In the genomic region with DNA sequence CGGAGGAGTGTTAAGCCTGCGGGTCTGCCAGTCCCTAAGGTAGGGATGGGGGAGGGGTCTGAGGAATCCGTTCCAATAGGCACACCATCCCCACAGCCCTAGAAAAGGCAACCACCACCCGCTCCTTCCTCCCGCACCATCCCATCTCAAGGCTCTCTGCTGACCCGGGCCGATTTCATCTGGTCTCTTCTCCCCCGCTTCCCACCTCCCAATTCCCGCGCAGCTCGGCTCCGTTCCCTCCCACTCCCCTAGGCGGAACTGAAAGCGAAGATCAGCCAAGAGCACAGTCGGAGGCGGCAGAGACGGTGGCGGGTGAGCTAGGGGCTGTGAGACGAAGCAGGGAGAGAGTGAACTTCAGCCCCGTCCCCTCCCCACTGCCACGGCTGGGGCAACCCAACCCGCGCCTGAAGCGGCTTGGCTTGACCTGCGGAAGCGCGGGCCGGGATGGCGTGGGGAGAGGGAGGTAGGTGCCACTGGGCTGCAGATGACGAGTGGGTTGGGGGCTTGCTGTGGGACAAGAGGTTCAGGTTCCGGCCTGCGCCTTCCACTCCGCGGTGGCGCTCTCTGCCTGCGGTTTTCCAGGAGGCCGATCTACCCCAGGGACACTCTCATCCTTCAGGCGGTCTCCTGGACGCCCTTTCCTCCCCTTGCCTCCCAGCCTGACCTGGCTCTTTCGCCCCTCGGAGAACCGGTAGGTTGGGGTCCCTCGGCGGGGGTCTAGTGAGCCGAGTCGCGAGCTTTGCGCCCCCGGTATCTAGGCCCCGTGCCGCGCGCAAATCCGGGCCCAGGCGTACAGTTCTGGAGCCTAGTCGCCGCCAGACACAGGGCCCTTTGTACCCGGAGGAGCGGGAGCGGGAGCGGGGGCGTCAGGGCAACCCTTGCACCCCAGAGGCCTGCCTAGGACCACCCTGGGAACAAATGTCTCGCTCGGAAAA, we compare ENCODE assay signal across 9 cellular contexts. TPM values are rescaled to one million over a fixed set of nuclear protein-coding genes. Genes with fewer than 3 reads are reported as not detected.
DNase-seq lines count a peak whose midpoint lies in the region; ATAC-seq, FAIRE-seq and TF ChIP-seq lines count a peak whose summit lies in the region.
"Had no signal": no experiment of that assay in that cellular context is flagged by ENCODE, and none has a peak within 500 bp of the region (broad histone marks: within the 10 kb centered on the region; RNA-seq: fewer than 3 reads in every experiment).

NLGN4Y (plus strand) TSS at position 284 of the 935 bp plus-strand sequence. CDS start 97,591 bp downstream, outside the sequence.

- H3K27ac ChIP-seq in heart right ventricle (no peak within 1 kb of the TSS), colonic mucosa (no peak within 1 kb of the TSS), pancreas (no peak within 1 kb of the TSS)

- peak within 1 kb of the TSS; percentile 82 for H3K9ac ChIP-seq in NT2/D1 (ENCODE audit: insufficient read length, low read depth)
- H3K9ac ChIP-seq in colonic mucosa (ENCODE audit: low read depth in 2 of 2, low read length in 2 of 2), result no peak within 1 kb of the TSS

- ATAC-seq in heart right ventricle (peak in 5 of 8 donors; percentile 25 to 49 (median 44)), GM21825 (IDR thresholded peaks at IDR 0.05; ENCODE audit: unreplicated experiment) (no peak), pancreas (no peak)

- peaks cover 0 to 11% (median 4%) of the 10 kb centered on the region in 7 donors for H3K27me3 ChIP-seq in heart right ventricle
- no peaks in the 10 kb centered on the region for H3K27me3 ChIP-seq in NT2/D1 (ENCODE audit: insufficient read depth, insufficient read length)
- no peaks in the 10 kb centered on the region for H3K27me3 ChIP-seq in colonic mucosa
- no peaks in the 10 kb centered on the region for H3K27me3 ChIP-seq in pancreas

- TF ChIP-seq CTCF in heart right ventricle (IDR thresholded peaks at IDR 0.05), result no peak
- no peak for TF ChIP-seq CTCF in fibroblast of villous mesenchyme (IDR thresholded peaks at IDR 0.05; ENCODE audit: insufficient read depth, low read depth, low read length)
- TF ChIP-seq CTCF in colonic mucosa (IDR thresholded peaks at IDR 0.05), result no peak
- no peak for TF ChIP-seq CTCF in pancreas (IDR thresholded peaks at IDR 0.05)

- no peaks in the 10 kb centered on the region for H3K9me3 Mint-ChIP-seq in stimulated activated naive CD8-positive, alpha-beta T cell treated with anti-CD3 and anti-CD28 coated beads, Interleukin-15, Interleukin-2, amounts not matched to agents 100 ng/mL and 50 ng/mL, for 24 hours
- H3K9me3 Mint-ChIP-seq: nephron had no signal

- no peaks in the 10 kb centered on the region for H3K4me1 Mint-ChIP-seq in stimulated activated naive CD8-positive, alpha-beta T cell treated with anti-CD3 and anti-CD28 coated beads, Interleukin-15, Interleukin-2, amounts not matched to agents 100 ng/mL and 50 ng/mL, for 24 hours (ENCODE audit: low read depth)
- H3K4me1 Mint-ChIP-seq: nephron had no signal

- H3K9me3 ChIP-seq in heart right ventricle (no peaks in the 10 kb centered on the region), NT2/D1 (ENCODE audit: insufficient read depth, low read length) (no peaks in the 10 kb centered on the region), colonic mucosa (no peaks in the 10 kb centered on the region), pancreas (no peaks in the 10 kb centered on the region)

- FAIRE-seq in pancreas (lab: Jason Lieb, UNC), result no peak

- H3K36me3 ChIP-seq in heart right ventricle (no peaks in the 10 kb centered on the region), NT2/D1 (ENCODE audit: insufficient read depth, insufficient read length, low read length) (no peaks in the 10 kb centered on the region), colonic mucosa (no peaks in the 10 kb centered on the region), pancreas (no peaks in the 10 kb centered on the region)

- H3K36me3 Mint-ChIP-seq in stimulated activated naive CD8-positive, alpha-beta T cell treated with anti-CD3 and anti-CD28 coated beads, Interleukin-15, Interleukin-2, amounts not matched to agents 100 ng/mL and 50 ng/mL, for 24 hours (ENCODE audit: low read depth), result no peaks in the 10 kb centered on the region

- H3K27ac Mint-ChIP-seq in stimulated activated naive CD8-positive, alpha-beta T cell treated with anti-CD3 and anti-CD28 coated beads, Interleukin-15, Interleukin-2, amounts not matched to agents 100 ng/mL and 50 ng/mL, for 24 hours, result no peak within 1 kb of the TSS
- H3K27ac Mint-ChIP-seq: nephron had no signal

- no peak for DNase-seq in heart right ventricle
- DNase-seq in cardiac septum (ENCODE audit: low spot score), result no peak
- DNase-seq in NT2/D1 (ENCODE audit: low read depth, low spot score), result no peak
- DNase-seq in fibroblast of villous mesenchyme (ENCODE audit: low read depth), result no peak
- no peak for DNase-seq in colonic mucosa
- no peak for DNase-seq in pancreas

- H3K27me3 Mint-ChIP-seq in stimulated activated naive CD8-positive, alpha-beta T cell treated with anti-CD3 and anti-CD28 coated beads, Interleukin-15, Interleukin-2, amounts not matched to agents 100 ng/mL and 50 ng/mL, for 24 hours, result peaks cover 28% of the 10 kb centered on the region

- H3K4me1 ChIP-seq in heart right ventricle (no peaks in the 10 kb centered on the region), NT2/D1 (ENCODE audit: insufficient read depth, insufficient read length) (no peaks in the 10 kb centered on the region), colonic mucosa (no peaks in the 10 kb centered on the region), pancreas (no peaks in the 10 kb centered on the region)

- peak within 1 kb of the TSS in 6 of 10 donors; percentile 26 to 52 (median 48) for H3K4me3 ChIP-seq in heart right ventricle
- peak within 1 kb of the TSS; percentile 59 for H3K4me3 ChIP-seq in NT2/D1 (ENCODE audit: insufficient read length, low read depth)
- H3K4me3 ChIP-seq in fibroblast of villous mesenchyme (ENCODE audit: low read depth, low read length), result peak within 1 kb of the TSS; percentile 44
- H3K4me3 ChIP-seq in colonic mucosa, result no peak within 1 kb of the TSS
- no peak within 1 kb of the TSS for H3K4me3 ChIP-seq in pancreas

- intact Hi-C loops in heart right ventricle (cut with DNase I) (no loop called here), cardiac septum (cut with DNase I) (no loop called here), colonic mucosa (cut with DNase I) (no loop called here), pancreas (cut with DNase I) (no loop called here)

- 1% methylated on average over 40 to 64 of the region's 64 CpGs for WGBS in heart right ventricle, 2 donors
- WGBS in pancreas, 2 donors, result 0% methylated on average over 63 of the region's 64 CpGs; no CpG with 5 or more reads in 1 of the 2 donors

- peak within 1 kb of the TSS; percentile 72 for H3K4me3 Mint-ChIP-seq in stimulated activated naive CD8-positive, alpha-beta T cell treated with anti-CD3 and anti-CD28 coated beads, Interleukin-15, Interleukin-2, amounts not matched to agents 100 ng/mL and 50 ng/mL, for 24 hours
- H3K4me3 Mint-ChIP-seq: nephron had no signal

RNA-seq across cellular contexts. Expression of gene NLGN4Y, which starts in this region (rescaled TPM):
- total RNA-seq in heart right ventricle (1 to 10 TPM in 2 of 10 donors, under 1 TPM in 5, not detected in 3; 0.23 to 1.4 (median 0.71) TPM), cardiac septum (not detected), fibroblast of villous mesenchyme (0.86 TPM in 1 of 2 replicates, not detected in the other), colonic mucosa (not detected), pancreas (1 to 10 TPM in 1 of 6 donors, not detected in 5; 2.5 TPM)
- polyA plus RNA-seq in heart right ventricle (under 1 TPM; 0.54 to 0.73 TPM), pancreas (1 to 10 TPM in 1 of 2 donors, not detected in 1; 2.3 TPM)

Comparison
In these comparisons a context has a peak if more than half of its experiments do, and no peak if none do; other contexts are left out.
1. ATAC-seq: peak in heart right ventricle (5 of 8); none in GM21825 (single experiment) and pancreas (0 of 4).
2. H3K4me3 ChIP-seq: peak in heart right ventricle (6 of 10), NT2/D1 (single experiment) and fibroblast of villous mesenchyme (single experiment); none in colonic mucosa (single experiment) and pancreas (0 of 4).